ENCODE assay signal across 8 cellular contexts in the genomic region with DNA sequence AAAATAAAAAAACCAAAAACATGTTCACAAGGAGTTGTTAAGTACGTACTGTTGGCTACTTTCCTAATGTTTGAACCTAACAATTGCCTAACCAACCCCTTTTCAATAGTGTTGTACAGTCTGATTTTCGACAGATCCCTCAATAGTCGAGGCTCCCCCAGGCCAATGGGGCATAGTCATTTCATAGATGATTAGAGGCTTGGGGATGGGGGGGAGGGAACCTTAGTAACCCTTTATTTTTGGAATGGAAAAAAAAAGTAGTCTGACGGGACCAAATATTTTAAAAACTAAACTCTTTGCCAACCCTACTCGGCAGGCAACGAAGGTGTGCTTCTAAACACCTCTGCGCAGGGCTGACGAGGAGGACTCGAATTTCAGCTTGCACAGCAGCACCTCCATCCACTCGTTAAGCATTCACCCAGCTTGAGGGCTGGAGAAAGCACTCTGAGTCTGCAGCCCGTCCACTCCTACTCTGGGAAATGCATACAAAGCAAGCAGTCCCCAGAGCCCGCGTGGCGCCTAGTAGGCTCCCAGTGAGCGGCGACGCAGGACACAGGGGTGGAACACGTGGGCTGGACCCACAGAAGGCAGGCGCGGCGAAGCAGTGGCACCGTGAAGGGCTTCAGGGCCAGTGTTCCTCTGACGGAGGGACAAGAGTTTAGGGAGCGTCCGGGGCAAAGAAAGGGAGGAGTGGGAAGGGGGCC. TPM values are rescaled to one million over a fixed set of nuclear protein-coding genes. Genes with fewer than 3 reads are reported as not detected.
DNase-seq lines count a peak whose midpoint lies in the region; ATAC-seq lines count a peak whose summit lies in the region.

No MANE protein-coding gene starts in this region.

- no peaks in the 10 kb centered on the region for H4K20me1 ChIP-seq in GM23248 (ENCODE audit: insufficient read depth)

- H3F3A ChIP-seq in GM23248 (ENCODE audit: insufficient read depth) = peaks cover 16% of the 10 kb centered on the region

- H3K36me3 ChIP-seq in GM23248 (ENCODE audit: low read depth) (peaks cover 4% of the 10 kb centered on the region; the same call in 1 of the 2 replicates), aorta (ENCODE audit: control insufficient read depth in 1 of 2, insufficient read depth in 2 of 2, low read length in 1 of 2) (no peaks in the 10 kb centered on the region)

- H3K9me3 ChIP-seq in GM23248 (ENCODE audit: low read depth) (no peaks in the 10 kb centered on the region), aorta (ENCODE audit: control insufficient read depth, low read length) (no peaks in the 10 kb centered on the region)

- 4% methylated on average over 25 of the region's 25 CpGs for WGBS in GM23248 (ENCODE audit: low coverage in 1 of 2, low lambda C conversion rate in 2 of 2, missing lambda C conversion rate in 2 of 2), 2 experiments
- 6 to 17% (median 8%) methylated on average over 22 to 25 of the region's 25 CpGs for WGBS in adipose tissue, 3 donors
- 3 to 13% methylated on average over 25 of the region's 25 CpGs for WGBS in aorta, 2 donors

- in situ Hi-C loops in GM23248 (cut with MboI) (no loop called here), KBM-7 (cut with MboI; ENCODE audit: low pct_unique_long_range_greater_than_20kb, low sequenced_read_pairs) (no loop called here)

- peak overlapping the region; percentile 90 for H3K9ac ChIP-seq in GM23248

- no peaks in the 10 kb centered on the region for H3K27me3 ChIP-seq in GM23248 (replicated peaks; ENCODE audit: insufficient read depth)
- H3K27me3 ChIP-seq in aorta (ENCODE audit: control insufficient read depth in 1 of 2, insufficient read depth in 2 of 2, low read length in 1 of 2) = no peaks in the 10 kb centered on the region

- DNase-seq in EL = peak; percentile 62
- DNase-seq in GM23248 = peak; percentile 87
- DNase-seq in KBM-7 = peak; percentile 69
- DNase-seq in RKO (ENCODE audit: low spot score) = peak; percentile 76
- peak; percentile 79 for DNase-seq in left cardiac atrium
- peak; percentile 45 for DNase-seq in pons (ENCODE audit: low spot score)
- peak; percentile 79 to 89 for DNase-seq in aorta

- peaks cover 50% of the 10 kb centered on the region for H3K79me2 ChIP-seq in GM23248 (ENCODE audit: insufficient read depth)

- ATAC-seq in left cardiac atrium (peak; percentile 64 to 70), aorta (ENCODE audit: low FRiP score) (peak; percentile 83)

- H3K4me2 ChIP-seq in GM23248 (ENCODE audit: unreplicated experiment) = peak overlapping the region; percentile 82

- H3K27ac ChIP-seq in GM23248 (peak overlapping the region; percentile 92), adipose tissue (ENCODE audit: low read depth, low read length) (peak overlapping the region; percentile 49), aorta (ENCODE audit: low read depth in 1 of 2, low read length in 2 of 2) (peak overlapping the region; percentile 47 to 78)

- intact Hi-C loops in left cardiac atrium (cut with DNase I) (no loop called here), aorta (cut with DNase I) (no loop called here)

- H2AFZ ChIP-seq in GM23248 = peak overlapping the region; percentile 79

- H3K4me1 ChIP-seq in GM23248 (ENCODE audit: insufficient read depth) (peaks cover 9% of the 10 kb centered on the region; the same call in 1 of the 2 replicates), aorta (ENCODE audit: control insufficient read depth in 1 of 2, insufficient read depth in 2 of 2, low read length in 2 of 2) (no peaks in the 10 kb centered on the region)

- H3K4me3 ChIP-seq in GM23248 = peak overlapping the region; percentile 82
- peak overlapping the region; percentile 51 to 62 for H3K4me3 ChIP-seq in aorta (ENCODE audit: low read length in 2 of 2)

- no peaks in the 10 kb centered on the region for H3K9me2 ChIP-seq in GM23248 (ENCODE audit: insufficient read depth)

RNA-seq across cellular contexts. Expression of gene PUS7, which starts 0.9 kb away (rescaled TPM):
- total RNA-seq in GM23248 (2014; rRNA removed; shearing (Covaris generic)) = 20.1 and 39.3 TPM in 2 replicates
- 13.6 and 16.0 TPM in 2 replicates for polyA plus RNA-seq in GM23248 (2016; fragmentation: Nextera tagmentation; extraction: Ambion mirVana)
- 10 to 100 TPM in 1 of 3 donors, 1 to 10 TPM in 2; 2.9 to 12.7 (median 3.7) TPM for polyA plus RNA-seq in adipose tissue
- total RNA-seq in left cardiac atrium = 10 to 100 TPM in 1 of 2 donors, 1 to 10 TPM in 1; 4.3 to 10.7 TPM
- 10 to 100 TPM; 11.1 to 11.6 TPM for total RNA-seq in aorta
- polyA plus RNA-seq in aorta = 1 to 10 TPM in 1 of 2 donors, under 1 TPM in 1; 0.38 to 2.8 TPM

RNA-seq across cellular contexts. Expression of gene RINT1, which starts 10.8 kb away (rescaled TPM):
- total RNA-seq in GM23248 (2014; rRNA removed; shearing (Covaris generic)) = 12.6 and 16.2 TPM in 2 replicates
- polyA plus RNA-seq in GM23248 (2016; fragmentation: Nextera tagmentation; extraction: Ambion mirVana) (24.1 and 24.7 TPM in 2 replicates), adipose tissue (10 to 100 TPM in 1 of 3 donors, 1 to 10 TPM in 2; 8.5 to 12.0 (median 9.6) TPM), aorta (10 to 100 TPM in 1 of 2 donors, 1 to 10 TPM in 1; 5.5 to 14.0 TPM)
- total RNA-seq in left cardiac atrium (10 to 100 TPM; 11.8 to 13.8 TPM), aorta (10 to 100 TPM; 16.6 to 17.7 TPM)

Comparison
In these comparisons a context has a peak if more than half of its experiments do, and no peak if none do; other contexts are left out.
1. Peak in every context shown above with its lines: DNase-seq, ATAC-seq, H3K4me3 ChIP-seq and H3K27ac ChIP-seq.